ENCODE assay signal across 8 cellular contexts in the genomic region with DNA sequence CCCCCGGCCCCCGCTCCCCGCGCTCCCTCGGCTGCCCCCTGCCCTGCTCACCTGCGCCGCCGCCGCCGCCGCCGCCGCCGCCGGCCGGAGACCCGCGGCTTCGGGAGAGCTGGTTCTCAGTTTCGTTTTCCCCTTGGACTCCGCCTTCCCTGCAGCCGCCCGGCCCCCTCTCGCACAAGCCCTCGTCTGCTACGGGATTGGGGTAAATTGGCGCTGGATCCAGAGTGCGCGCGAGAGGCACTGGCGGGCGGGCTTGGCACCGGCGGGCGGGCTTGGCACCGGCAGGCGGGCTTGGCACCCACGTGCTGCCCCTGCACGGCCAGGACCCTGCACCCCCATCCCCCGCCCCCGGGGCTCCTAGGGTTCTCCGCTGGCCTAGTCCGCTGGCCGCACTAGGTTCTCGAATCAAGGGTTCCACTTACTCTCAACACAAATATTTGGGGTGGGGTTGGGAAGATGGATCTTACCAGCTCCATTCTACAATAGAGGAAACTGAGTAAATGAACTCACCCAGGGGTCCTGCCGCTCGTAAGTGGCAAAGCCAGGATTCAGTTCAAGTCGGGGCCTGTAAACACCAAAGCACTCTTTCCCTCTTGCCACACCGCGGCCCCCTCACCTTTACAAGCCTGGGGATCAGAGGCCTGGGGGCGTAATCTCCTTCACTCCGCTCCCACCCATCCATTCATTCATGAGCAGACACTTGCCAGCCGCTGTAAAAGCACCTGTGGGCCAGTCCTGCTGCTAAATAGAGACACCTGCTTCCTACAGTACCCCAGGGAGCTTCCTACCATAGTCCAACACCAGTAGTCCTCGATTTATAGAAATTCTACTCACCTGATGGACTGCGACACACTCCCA. TPM values are rescaled to one million over a fixed set of nuclear protein-coding genes. Genes with fewer than 3 reads are reported as not detected.
DNase-seq lines count a peak whose midpoint lies in the region; ATAC-seq, FAIRE-seq and TF ChIP-seq lines count a peak whose summit lies in the region.

TSS of gene EIF2AK2 (minus strand) at position 124 of the 858 bp plus-strand sequence. CDS start 9,174 bp downstream, outside the sequence.

- peaks cover 0 to 30% of the 10 kb centered on the region in 2 experiments; a peak in 2 of 4 replicates for H3K79me2 ChIP-seq in H1 (ENCODE audit: control insufficient read depth in 1 of 2, insufficient read depth in 2 of 2, low read length in 2 of 2)

- H4K91ac ChIP-seq in H1 (replicated peaks; ENCODE audit: insufficient read length, low read length) (peak within 1 kb of the TSS; percentile 37), mesenchymal stem cell (ENCODE audit: low read length) (peak within 1 kb of the TSS; percentile 73)

- peaks cover 6% of the 10 kb centered on the region; the same call in 1 of the 2 replicates for H3K23me2 ChIP-seq in H1 (ENCODE audit: low read depth, low read length)

- peak; percentile 82 for ATAC-seq in GM21360 (IDR thresholded peaks at IDR 0.05; ENCODE audit: unreplicated experiment)

- H2BK5ac ChIP-seq in H1 (ENCODE audit: low read depth, low read length) (peak within 1 kb of the TSS; percentile 48; the same call in 1 of the 2 replicates), mesenchymal stem cell (ENCODE audit: low read depth, low read length, poor library complexity, severe bottlenecking) (no peak within 1 kb of the TSS)

- H3K23ac ChIP-seq in H1 (ENCODE audit: insufficient read length) (no peak within 1 kb of the TSS), mesenchymal stem cell (ENCODE audit: low read length in 2 of 2) (no peak within 1 kb of the TSS)

- no peak within 1 kb of the TSS for H3K27ac ChIP-seq in H1 (ENCODE audit: low read depth, low read length)
- peak within 1 kb of the TSS; percentile 39 for H3K27ac ChIP-seq in mesenchymal stem cell (ENCODE audit: low read length, poor library complexity, severe bottlenecking)

- H3K4me3 ChIP-seq in H1 (ENCODE audit: extremely low read depth in 1 of 4, insufficient read depth in 2 of 4, low read depth in 3 of 4, low read length in 4 of 4) (peak within 1 kb of the TSS; percentile 61 to 87 (median 70)), mesenchymal stem cell (ENCODE audit: insufficient read depth in 1 of 2, low read depth in 1 of 2, low read length in 2 of 2) (peak within 1 kb of the TSS; percentile 91 to 93)

- H4K8ac ChIP-seq in H1 (ENCODE audit: extremely low read depth, insufficient read depth, low read length) (peak within 1 kb of the TSS; percentile 26; the same call in 1 of the 2 replicates), mesenchymal stem cell (ENCODE audit: low read length) (peak within 1 kb of the TSS; percentile 97)

- WGBS in H1 (ENCODE audit: extremely low coverage in 1 of 2, insufficient coverage in 1 of 2, insufficient read length in 1 of 2, insufficient replicate concordance in 2 of 2, low coverage in 1 of 2, low lambda C conversion rate in 2 of 2, missing lambda C conversion rate in 1 of 2), 2 experiments: 55% methylated on average over 12 of the region's 55 CpGs; no CpG with 5 or more reads in 1 of the 2 experiments
- 10% methylated on average over 46 of the region's 55 CpGs for WGBS in mesenchymal stem cell

- CTCF ChIA-PET in H1 (lab: Charles Lee; ENCODE audit: partially characterized antibody): interaction anchor here (1.0 to 3.2 kb wide), 3 partner anchors 11 to 93 kb away, joined by 3 to 16 read pairs (median 4); no protein-coding TSS in a partner anchor

- H2AK5ac ChIP-seq in H1 (ENCODE audit: low read depth, low read length) (0 out of 2 replicates have a peak within 1 kb of the TSS, but pooled peaks have one; percentile 4), mesenchymal stem cell (ENCODE audit: low read length, severe bottlenecking) (no peak within 1 kb of the TSS)

- peak within 1 kb of the TSS; percentile 28; the same call in 1 of the 2 replicates for H2AFZ ChIP-seq in H1 (ENCODE audit: low read length)
- H2AFZ ChIP-seq in mesenchymal stem cell (ENCODE audit: low read depth, low read length): peak within 1 kb of the TSS; percentile 68

- 0 out of 3 replicates have a peak, but pooled peaks of 1 of the 2 experiments have one; percentile 41 for TF ChIP-seq EP300 in H1 (IDR thresholded peaks at IDR 0.05; ENCODE audit: borderline replicate concordance in 1 of 2, low read depth in 2 of 2, low read length in 2 of 2)

- H3K4ac ChIP-seq in H1 (replicated peaks; ENCODE audit: insufficient read length, low read depth, low read length) (peak within 1 kb of the TSS; percentile 1), mesenchymal stem cell (ENCODE audit: low read depth in 1 of 2, low read length in 2 of 2) (peak within 1 kb of the TSS in 1 of 2 experiments; percentile 17)

- H4K20me1 ChIP-seq in H1 (replicated peaks in 1 of 2; ENCODE audit: control insufficient read depth in 1 of 2, insufficient read depth in 2 of 2, low read length in 2 of 2): no peaks in the 10 kb centered on the region

- H3K9me3 ChIP-seq in H1 (ENCODE audit: insufficient read depth in 2 of 2, low read depth in 1 of 2, low read length in 1 of 2) (no peaks in the 10 kb centered on the region), mesenchymal stem cell (ENCODE audit: control insufficient read depth, low read length) (no peaks in the 10 kb centered on the region)

- DNase-seq in COLO829 (ENCODE audit: low spot score): peak; percentile 96
- DNase-seq in HT1080 (ENCODE audit: low read depth): peak; percentile 85
- DNase-seq in NOMO-1 (lab: John Stamatoyannopoulos, UW; ENCODE audit: unreplicated experiment in 2 of 2): peak; percentile 79 to 94
- DNase-seq in activated CD8-positive, alpha-beta memory T cell treated with anti-CD3 and anti-CD28 coated beads for 4 hours (ENCODE audit: low read depth in 2 of 2): peak; percentile 55 to 63
- peak in 1 of 2 experiments; percentile 86 for DNase-seq in H1 (ENCODE audit: low read depth in 1 of 2, low spot score in 2 of 2)
- DNase-seq in mesenchymal stem cell: peak; percentile 88
- DNase-seq in stimulated activated CD8-positive, alpha-beta memory T cell treated with anti-CD3 and anti-CD28 coated beads, Interleukin-12 subunit alpha, Interleukin-12 subunit beta, amount 100 ng/mL, for 24 hours (ENCODE audit: extremely low read depth): peak; percentile 54

- H2BK15ac ChIP-seq in H1 (ENCODE audit: low read length): 0 out of 2 replicates have a peak within 1 kb of the TSS, but pooled peaks have one; percentile 2
- peak within 1 kb of the TSS; percentile 80 for H2BK15ac ChIP-seq in mesenchymal stem cell (ENCODE audit: low read depth, poor library complexity, severe bottlenecking)

- H3K36me3 ChIP-seq in H1 (ENCODE audit: control insufficient read depth in 2 of 4, insufficient read depth in 4 of 4, low read length in 3 of 4) (no peaks in the 10 kb centered on the region; a peak in 2 of 8 replicates), mesenchymal stem cell (ENCODE audit: control insufficient read depth in 1 of 2, insufficient read depth in 2 of 2, low read depth in 1 of 2, low read length in 2 of 2) (peaks cover 0 to 15% of the 10 kb centered on the region in 2 experiments)

- no peak within 1 kb of the TSS for H2BK20ac ChIP-seq in H1 (ENCODE audit: low read length)

- peak within 1 kb of the TSS; percentile 14 for H2BK120ac ChIP-seq in H1 (replicated peaks; ENCODE audit: low read depth, low read length)
- peak within 1 kb of the TSS; percentile 88 for H2BK120ac ChIP-seq in mesenchymal stem cell (ENCODE audit: low read depth, low read length)

- H3K56ac ChIP-seq in H1 (replicated peaks; ENCODE audit: insufficient read length, low read depth, low read length): no peak within 1 kb of the TSS

- peak within 1 kb of the TSS; percentile 60; the same call in 1 of the 2 replicates for H2BK12ac ChIP-seq in H1 (ENCODE audit: low read depth, low read length)
- H2BK12ac ChIP-seq in mesenchymal stem cell (ENCODE audit: low read length in 2 of 2): no peak within 1 kb of the TSS

- H3K14ac ChIP-seq in H1 (ENCODE audit: insufficient read length) (no peak within 1 kb of the TSS), mesenchymal stem cell (ENCODE audit: low read length in 2 of 2) (peak within 1 kb of the TSS in 1 of 2 experiments; percentile 83)

- H3K4me2 ChIP-seq in H1 (ENCODE audit: insufficient read depth in 1 of 2, low read depth in 2 of 2, low read length in 2 of 2): peak within 1 kb of the TSS; percentile 83 to 90
- peak within 1 kb of the TSS; percentile 84 for H3K4me2 ChIP-seq in mesenchymal stem cell (ENCODE audit: low read length, poor library complexity, severe bottlenecking)

- H3K4me1 ChIP-seq in H1 (replicated peaks in 1 of 4; ENCODE audit: control insufficient read depth in 3 of 4, insufficient read depth in 4 of 4, low read length in 3 of 4) (peaks cover 0 to 11% (median 8%) of the 10 kb centered on the region in 4 experiments; a peak in 6 of 7 replicates), mesenchymal stem cell (ENCODE audit: control insufficient read depth, insufficient read depth, low read depth, low read length) (peaks cover 3% of the 10 kb centered on the region)

- no peak for TF ChIP-seq CTCF in H1 (IDR thresholded peaks at IDR 0.05; ENCODE audit: control extremely low read depth in 1 of 3, insufficient read depth in 1 of 3, low read depth in 1 of 3, low read length in 3 of 3)

- H3K9ac ChIP-seq in H1 (replicated peaks in 1 of 4; ENCODE audit: extremely low read depth in 1 of 4, low read depth in 3 of 4, low read length in 3 of 4) (peak within 1 kb of the TSS; percentile 54 to 78 (median 63)), mesenchymal stem cell (ENCODE audit: low read length) (peak within 1 kb of the TSS; percentile 94)

- H3K27me3 ChIP-seq in H1 (replicated peaks in 1 of 4; ENCODE audit: control insufficient read depth in 3 of 4, extremely low read depth in 1 of 4, insufficient read depth in 3 of 4, low read length in 3 of 4): no peaks in the 10 kb centered on the region
- H3K27me3 ChIP-seq in mesenchymal stem cell (ENCODE audit: control insufficient read depth in 1 of 2, insufficient read depth in 1 of 2, low read length in 2 of 2): no peaks in the 10 kb centered on the region

- POLR2A ChIA-PET in H1 (lab: Charles Lee; ENCODE audit: partially characterized antibody): interaction anchor here (0.8 to 3.8 kb wide), 10 partner anchors 9 to 193 kb away, joined by 3 to 15 read pairs (median 4); partner anchors contain the start of genes CEBPZ and NDUFAF7

- peak within 1 kb of the TSS; percentile 10 for H3K18ac ChIP-seq in H1 (ENCODE audit: extremely low read depth, low read length)
- peak within 1 kb of the TSS; percentile 77 to 91 for H3K18ac ChIP-seq in mesenchymal stem cell (ENCODE audit: low read depth in 1 of 2, low read length in 2 of 2)

- H4K5ac ChIP-seq in H1 (ENCODE audit: insufficient read length, low read depth, low read length): no peak within 1 kb of the TSS

- TF ChIP-seq POLR2A in H1 (IDR thresholded peaks at IDR 0.05; ENCODE audit: control extremely low read depth in 1 of 2, low read depth in 2 of 2, low read length in 2 of 2): peak; percentile 11 to 54; a peak in 2 of 3 replicates

- TF ChIP-seq RAD21 in H1 (IDR thresholded peaks at IDR 0.05 in 1 of 2, conservative IDR thresholded peaks at IDR 0.05 in 1 of 2; ENCODE audit: low read depth in 2 of 2, low read length in 2 of 2): no peak

- H3K79me1 ChIP-seq in H1 (ENCODE audit: low read depth, low read length): peaks cover 2% of the 10 kb centered on the region; the same call in 1 of the 2 replicates
- peaks cover 6% of the 10 kb centered on the region for H3K79me1 ChIP-seq in mesenchymal stem cell (replicated peaks; ENCODE audit: low read length, poor library complexity, severe bottlenecking)

- no peak for FAIRE-seq in H1 (lab: Jason Lieb, UNC)

RNA-seq across cellular contexts. Expression of gene EIF2AK2, which starts in this region (rescaled TPM):
- total RNA-seq in HT1080 (2014; rRNA removed; shearing (Covaris generic)): 24.5 TPM in 2 replicates
- 22.1 and 25.0 TPM in 2 replicates for polyA plus RNA-seq in HT1080 (2015; cell fraction: cytosol; rRNA removed)
- polyA plus RNA-seq in HT1080 (2015; cell fraction: nucleus; rRNA removed): 19.1 and 19.2 TPM in 2 replicates
- 46.3 and 46.9 TPM in 2 replicates for total RNA-seq in H1 (2021; fragmentation: NEBNext Ultra II Directional; extraction: Animal tissue kit (Norgen Biotek cat#: 25700))
- polyA plus RNA-seq in H1 (2011; rRNA removed): 6.8 and 13.1 TPM in 2 replicates
- polyA plus RNA-seq in H1 (2011; cell fraction: cytosol; rRNA removed): 11.5 TPM
- polyA plus RNA-seq in H1 (2011; cell fraction: nucleus; rRNA removed): 6.3 TPM
- 8.3 to 20.3 TPM (median 10.9 TPM) in 4 replicates for polyA plus RNA-seq in H1 (2012, experiment 1 of 2)
- polyA plus RNA-seq in H1 (2012, experiment 2 of 2): 1.5 TPM
- 27.0 TPM for polyA plus RNA-seq in H1 (2013, experiment 1 of 2)
- 27.1 TPM for polyA plus RNA-seq in H1 (2013, experiment 2 of 2)
- 19.4 and 29.9 TPM in 2 replicates for polyA minus RNA-seq in H1 (2011; rRNA and poly(A)+ RNA removed)
- polyA minus RNA-seq in H1 (2011; cell fraction: cytosol; rRNA and poly(A)+ RNA removed): 17.4 TPM
- polyA minus RNA-seq in H1 (2011; cell fraction: nucleus; rRNA and poly(A)+ RNA removed): 33.2 TPM
- polyA plus RNA-seq in mesenchymal stem cell (2013, experiment 1 of 2): 38.2 TPM
- polyA plus RNA-seq in mesenchymal stem cell (2013, experiment 2 of 2): 39.0 TPM
